Comparison of ENCODE assay signal across 11 cellular contexts in the genomic region with DNA sequence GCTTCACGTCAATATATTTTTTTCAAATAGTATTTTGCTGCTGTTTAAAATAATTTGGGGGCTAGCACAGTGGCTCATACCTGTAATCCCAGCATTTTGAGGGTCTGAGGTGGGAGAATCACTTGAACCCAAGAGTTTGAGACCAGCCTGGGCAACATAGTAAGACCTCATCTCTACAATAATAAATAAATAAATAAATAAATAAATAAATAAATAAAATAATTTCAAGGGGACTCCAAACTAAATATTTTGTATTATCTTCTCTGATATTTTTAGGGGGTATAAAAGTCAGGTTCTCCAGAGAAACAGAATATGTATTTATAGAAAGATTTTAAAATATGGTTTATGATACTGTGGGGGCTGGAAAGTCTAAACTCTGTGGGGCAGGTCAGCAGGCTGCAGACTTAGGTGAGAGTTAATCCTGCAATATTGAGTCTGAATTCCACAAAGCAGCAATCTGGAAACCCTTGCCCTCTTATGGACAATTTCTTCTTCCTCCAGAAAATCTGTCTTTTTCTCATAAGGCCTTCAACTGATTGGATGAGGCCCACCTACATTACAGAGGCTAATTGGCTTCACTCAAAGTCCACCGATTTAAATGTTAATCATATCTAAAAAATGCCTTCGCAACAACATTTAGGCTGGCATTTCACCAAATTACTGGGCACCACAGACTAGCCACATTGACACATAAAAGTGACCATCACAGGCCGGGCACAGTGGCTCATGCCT. TPM values are rescaled to one million over a fixed set of nuclear protein-coding genes. Genes with fewer than 3 reads are reported as not detected.
"Had no signal": no experiment of that assay in that cellular context is flagged by ENCODE, and none has a peak within 500 bp of the region (broad histone marks: within the 10 kb centered on the region; RNA-seq: fewer than 3 reads in every experiment).

No MANE protein-coding gene starts in this region.

- H3K27ac Mint-ChIP-seq: GM23338, H9, HFFc6 had no signal

- H3K4me3 ChIP-seq: GM23248, GM23338, HAP-1 had no signal

- DNase-seq: GM23248, GOT3, H7, H9, HCEC 1CT, HFFc6 had no signal

- H3K4me3 Mint-ChIP-seq: GM23338, H9, HFFc6 had no signal

- H3K4me1 ChIP-seq: HAP-1 had no signal

- H3K9ac ChIP-seq: GM23248 had no signal

- H3K4me2 ChIP-seq: GM23338 had no signal

- FAIRE-seq: H1, H54 had no signal

- H3K9me3 Mint-ChIP-seq: GM23338 had no signal

- ATAC-seq: GM23338, HCT116 had no signal

- H3K36me3 ChIP-seq: HAP-1 had no signal

- H2AFZ ChIP-seq: GM23248, GM23338 had no signal

- H3K27ac ChIP-seq: GM23248 had no signal

- H3K9me3 ChIP-seq: HAP-1 had no signal

RNA-seq across cellular contexts. Expression of gene DRD1, which starts 53.5 kb away (rescaled TPM):
- total RNA-seq: GM23248, H9, HFFc6 had no signal
- polyA plus RNA-seq: GM23248 had no signal
